Comparison of ENCODE assay signal across 29 cellular contexts in the genomic region with DNA sequence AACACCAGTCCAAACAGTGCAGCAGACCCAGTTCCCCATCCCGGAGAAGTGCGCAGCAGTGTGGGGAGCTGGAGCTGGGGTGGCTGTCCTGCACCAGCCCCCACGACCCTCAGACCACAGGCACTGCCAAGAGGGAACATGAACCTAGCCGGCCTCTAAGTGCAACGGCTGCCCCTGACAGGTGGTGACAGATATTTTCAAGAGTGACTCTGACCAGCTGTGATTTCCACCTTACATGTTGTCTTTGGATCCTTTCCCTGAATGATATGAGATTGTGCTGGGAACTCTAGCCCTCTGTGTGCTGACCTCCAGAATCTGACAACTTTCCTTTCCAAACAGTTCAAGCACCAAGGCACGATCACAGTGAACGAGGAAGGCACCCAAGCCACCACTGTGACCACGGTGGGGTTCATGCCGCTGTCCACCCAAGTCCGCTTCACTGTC. TPM values are rescaled to one million over a fixed set of nuclear protein-coding genes. Genes with fewer than 3 reads are reported as not detected.
A peak's percentile ranks its signal among the peaks of the same experiment; 100 is the strongest.
DNase-seq lines count a peak whose midpoint lies in the region; ATAC-seq and TF ChIP-seq lines count a peak whose summit lies in the region.
"Had no signal": no experiment of that assay in that cellular context is flagged by ENCODE, and none has a peak within 500 bp of the region (broad histone marks: within the 10 kb centered on the region; RNA-seq: fewer than 3 reads in every experiment).

No MANE protein-coding gene starts in this region.

- H3K9ac ChIP-seq in IMR-90 (ENCODE audit: low read depth, low read length): no peak overlapping the region
- peak overlapping the region in 2 of 3 donors; percentile 14 to 24 for H3K9ac ChIP-seq in skeletal muscle tissue (ENCODE audit: low read depth in 1 of 3, low read length in 3 of 3)

- H4K91ac ChIP-seq in IMR-90 (ENCODE audit: insufficient read depth, low read depth, low read length): no peak overlapping the region

- no peak overlapping the region for H3K4me2 ChIP-seq in IMR-90 (ENCODE audit: low read depth, low read length)

- no peaks in the 10 kb centered on the region for H3K4me1 Mint-ChIP-seq in mesothelial cell of epicardium
- H3K4me1 Mint-ChIP-seq: brain, T-helper 17 cell had no signal

- no peak for TF ChIP-seq RAD21 in IMR-90 (IDR thresholded peaks at IDR 0.05; ENCODE audit: low read length)

- in situ Hi-C loops in IMR-90 (cut with MboI; ENCODE audit: low sequenced_read_pairs): loop anchor here (10.0 kb wide), 1 partner anchor 62 kb away; no protein-coding TSS in a partner anchor

- CTCF ChIA-PET in IMR-90 (lab: Yijun Ruan, JAX): no interaction called here

- H3K79me1 ChIP-seq in IMR-90 (ENCODE audit: low read depth in 1 of 2, low read length in 2 of 2): peaks cover 4 to 25% of the 10 kb centered on the region in 2 experiments; a peak in 3 of 4 replicates

- BruUV-seq in IMR-90 (replicated peaks; lab: Mats Ljungman, UMichigan): no TSS peak

- POLR2A ChIA-PET in IMR-90 (lab: Charles Lee; ENCODE audit: unreplicated experiment): no interaction called here

- H2BK15ac ChIP-seq in IMR-90 (ENCODE audit: low read depth, low read length): no peak overlapping the region

- H2BK5ac ChIP-seq in IMR-90 (ENCODE audit: low read depth, low read length, poor library complexity, severe bottlenecking): no peak overlapping the region

- no peak overlapping the region for H3K27ac ChIP-seq in IMR-90 (ENCODE audit: insufficient read depth, low read length)
- H3K27ac ChIP-seq in body of pancreas: no peak overlapping the region
- H3K27ac ChIP-seq in right atrium auricular region: peak overlapping the region; percentile 38 to 58
- H3K27ac ChIP-seq in skeletal muscle tissue (ENCODE audit: low read depth, low read length): no peak overlapping the region
- H3K27ac ChIP-seq: gastrocnemius medialis, tibial artery had no signal

- H2AK9ac ChIP-seq in IMR-90 (replicated peaks; ENCODE audit: low read depth, low read length, poor library complexity): peak overlapping the region; percentile 40

- H3K27me3 ChIP-seq in IMR-90 (ENCODE audit: control insufficient read depth, insufficient read depth, low read length): no peaks in the 10 kb centered on the region
- H3K27me3 ChIP-seq in body of pancreas: no peaks in the 10 kb centered on the region
- no peaks in the 10 kb centered on the region for H3K27me3 ChIP-seq in right atrium auricular region
- no peaks in the 10 kb centered on the region for H3K27me3 ChIP-seq in skeletal muscle tissue (ENCODE audit: control insufficient read depth in 3 of 3, insufficient read depth in 3 of 3, low read length in 3 of 3)
- H3K27me3 ChIP-seq: dorsolateral prefrontal cortex, gastrocnemius medialis, tibial artery had no signal

- no peak overlapping the region for H3K4ac ChIP-seq in IMR-90 (ENCODE audit: low read depth, low read length)

- dilution Hi-C loops in IMR-90 (cut with HindIII; ENCODE audit: low sequenced_read_pairs, unreplicated experiment): no loop called here

- no peak overlapping the region for H3K14ac ChIP-seq in IMR-90 (replicated peaks; ENCODE audit: low read depth, low read length)

- 60% methylated on average over 1 of the region's 10 CpGs; no CpG with 5 or more reads in 1 of the 2 experiments for WGBS in IMR-90 (ENCODE audit: extremely low coverage in 2 of 2, insufficient read length in 1 of 2), 2 experiments
- WGBS in body of pancreas, 2 donors: 30 to 37% methylated on average over 6 to 10 of the region's 10 CpGs

- H3K27ac Mint-ChIP-seq in mesothelial cell of epicardium: no peak overlapping the region
- H3K27ac Mint-ChIP-seq: activated CD4-positive, alpha-beta memory T cell treated with anti-CD3 and anti-CD28 coated beads, Interleukin-2, amount 10 ng/mL, durations not matched to agents 7 days and 5 days; activated naive CD4-positive, alpha-beta T cell treated with anti-CD3 and anti-CD28 coated beads for 36 hours; activated T-helper 1 cell treated with anti-CD3 and anti-CD28 coated beads, Interleukin-12 subunit alpha, Interleukin-12 subunit beta, Interleukin-2, Interleukin-4 antibody, amounts not matched to agents 30 ng/mL and 10 ng/mL and 1 ng/mL, durations not matched to agents 14 hours and 24 hours and 36 hours; T-helper 17 cell had no signal

- H2AFZ ChIP-seq in IMR-90 (replicated peaks; ENCODE audit: low read length, poor library complexity): no peak overlapping the region

- no peak overlapping the region for H2AK5ac ChIP-seq in IMR-90 (ENCODE audit: low read depth, low read length)

- H3K9me1 ChIP-seq in IMR-90 (ENCODE audit: insufficient read depth, low read length): peaks cover 20% of the 10 kb centered on the region

- ATAC-seq in IMR-90 (ENCODE audit: low read depth): no peak
- peak; percentile 89 for ATAC-seq in body of pancreas
- ATAC-seq in GM18520 (IDR thresholded peaks at IDR 0.05; ENCODE audit: unreplicated experiment): no peak
- ATAC-seq: left colon, PC-3, SK-N-SH treated with all-trans-retinoic acid at 6 μM for 48 hours, T-helper 17 cell had no signal

- H3K18ac ChIP-seq in IMR-90 (ENCODE audit: low read depth, low read length): no peak overlapping the region

- H3K9me3 Mint-ChIP-seq in mesothelial cell of epicardium: no peaks in the 10 kb centered on the region
- H3K9me3 Mint-ChIP-seq: activated CD4-positive, alpha-beta memory T cell treated with anti-CD3 and anti-CD28 coated beads, Interleukin-2, amount 10 ng/mL, durations not matched to agents 7 days and 5 days; activated naive CD4-positive, alpha-beta T cell treated with anti-CD3 and anti-CD28 coated beads for 36 hours; activated T-helper 1 cell treated with anti-CD3 and anti-CD28 coated beads, Interleukin-12 subunit alpha, Interleukin-12 subunit beta, Interleukin-2, Interleukin-4 antibody, amounts not matched to agents 30 ng/mL and 10 ng/mL and 1 ng/mL, durations not matched to agents 14 hours and 24 hours and 36 hours; brain had no signal

- no peak overlapping the region for H2BK120ac ChIP-seq in IMR-90 (ENCODE audit: low read depth, low read length)

- H3K4me3 ChIP-seq in IMR-90 (ENCODE audit: insufficient read depth, low read depth, low read length) (no peak overlapping the region), body of pancreas (no peak overlapping the region), right atrium auricular region (no peak overlapping the region), skeletal muscle tissue (ENCODE audit: low read length in 3 of 3) (no peak overlapping the region)
- H3K4me3 ChIP-seq: dorsolateral prefrontal cortex, gastrocnemius medialis, HAP-1, tibial artery had no signal

- H3K4me1 ChIP-seq in IMR-90 (ENCODE audit: control insufficient read depth, insufficient read depth, low read length) (peaks cover 6% of the 10 kb centered on the region), body of pancreas (peaks cover 15% of the 10 kb centered on the region), right atrium auricular region (peaks cover 0 to 39% of the 10 kb centered on the region in 2 donors), skeletal muscle tissue (ENCODE audit: control insufficient read depth in 3 of 3, insufficient read depth in 3 of 3, low read length in 3 of 3) (peaks cover 2 to 10% (median 3%) of the 10 kb centered on the region in 3 donors)
- H3K4me1 ChIP-seq: gastrocnemius medialis, HAP-1, tibial artery had no signal

- H3K27me3 Mint-ChIP-seq in mesothelial cell of epicardium (ENCODE audit: low read depth): no peaks in the 10 kb centered on the region
- H3K27me3 Mint-ChIP-seq: activated CD4-positive, alpha-beta memory T cell treated with anti-CD3 and anti-CD28 coated beads, Interleukin-2, amount 10 ng/mL, durations not matched to agents 7 days and 5 days; progenitor cell of endocrine pancreas; T-helper 17 cell had no signal

- H3K23ac ChIP-seq in IMR-90 (ENCODE audit: low read depth, low read length): no peak overlapping the region

- no peak overlapping the region for H3K56ac ChIP-seq in IMR-90 (ENCODE audit: extremely low read depth, insufficient read depth, low read length)

- peaks cover 3% of the 10 kb centered on the region; the same call in 1 of the 2 replicates for H4K20me1 ChIP-seq in IMR-90 (ENCODE audit: insufficient read depth, low read length)

- peaks cover 27% of the 10 kb centered on the region for H3K36me3 ChIP-seq in IMR-90 (ENCODE audit: control insufficient read depth, insufficient read depth, low read length)
- no peaks in the 10 kb centered on the region for H3K36me3 ChIP-seq in body of pancreas (replicated peaks in 1 of 2; ENCODE audit: insufficient read depth in 1 of 2, low read depth in 2 of 2)
- H3K36me3 ChIP-seq in right atrium auricular region: peaks cover 5% of the 10 kb centered on the region
- H3K36me3 ChIP-seq in skeletal muscle tissue (ENCODE audit: control insufficient read depth in 3 of 3, insufficient read depth in 3 of 3, low read length in 3 of 3): peaks cover 8 to 31% (median 15%) of the 10 kb centered on the region in 3 donors

- no peak for TF ChIP-seq CTCF in IMR-90 (conservative IDR thresholded peaks at IDR 0.05; ENCODE audit: low read depth, low read length)
- TF ChIP-seq CTCF in body of pancreas (IDR thresholded peaks at IDR 0.05): no peak
- TF ChIP-seq CTCF in right atrium auricular region (IDR thresholded peaks at IDR 0.05): no peak
- no peak for TF ChIP-seq CTCF in mesothelial cell of epicardium (IDR thresholded peaks at IDR 0.05; ENCODE audit: unreplicated experiment)

- H3K36me3 Mint-ChIP-seq in mesothelial cell of epicardium: peaks cover 8% of the 10 kb centered on the region

- H4K8ac ChIP-seq in IMR-90 (ENCODE audit: low read depth in 2 of 2, low read length in 2 of 2): no peak overlapping the region

- no peak overlapping the region for H4K5ac ChIP-seq in IMR-90 (ENCODE audit: low read depth, low read length)

- no peak for DNase-seq in IMR-90
- peak; percentile 40 to 69 (median 56) for DNase-seq in body of pancreas
- DNase-seq in right atrium auricular region (ENCODE audit: low spot score): no peak
- no peak for DNase-seq in erythroblast (lab: John Stamatoyannopoulos, UW)
- DNase-seq in mesothelial cell of epicardium (ENCODE audit: low spot score in 2 of 2, unreplicated experiment in 2 of 2): no peak
- DNase-seq: activated CD4-positive, alpha-beta memory T cell treated with anti-CD3 and anti-CD28 coated beads, Interleukin-2, amount 10 ng/mL, durations not matched to agents 7 days and 5 days; activated CD4-positive, CD25-positive, alpha-beta regulatory T cell treated with anti-CD3 and anti-CD28 coated beads, Interleukin-2, amount 50 U/mL, for 72 hours; activated CD8-positive, alpha-beta memory T cell treated with anti-CD3 and anti-CD28 coated beads, Interleukin-2, amount 50 U/mL, for 4 hours; activated naive CD4-positive, alpha-beta T cell treated with anti-CD3 and anti-CD28 coated beads for 36 hours; DMS53; dorsolateral prefrontal cortex; gastrocnemius medialis; hippocampal formation; left colon; mesendoderm; NCI-H2171; NK-92 treated with Interleukin-12 subunit alpha and Interleukin-12 subunit beta, amount 100 ng/mL, for 24 hours; PC-3; stimulated activated CD4-positive, alpha-beta T cell treated with anti-CD3 and anti-CD28 coated beads, Interleukin-4, amount 100 ng/mL, for 24 hours; T-helper 17 cell; tibial artery had no signal

- intact Hi-C loops in IMR-90 (cut with micrococcal nuclease) (no loop called here), body of pancreas (cut with DNase I) (no loop called here)

- H3K9me3 ChIP-seq in IMR-90 (ENCODE audit: control insufficient read depth, insufficient read depth, low read length): no peaks in the 10 kb centered on the region
- no peaks in the 10 kb centered on the region for H3K9me3 ChIP-seq in body of pancreas
- H3K9me3 ChIP-seq in right atrium auricular region: no peaks in the 10 kb centered on the region
- no peaks in the 10 kb centered on the region for H3K9me3 ChIP-seq in skeletal muscle tissue (ENCODE audit: control insufficient read depth in 3 of 3, low read length in 3 of 3)
- H3K9me3 ChIP-seq: gastrocnemius medialis, HAP-1, tibial artery had no signal

- H2BK20ac ChIP-seq in IMR-90 (ENCODE audit: low read depth, low read length): no peak overlapping the region

- TF ChIP-seq POLR2A in IMR-90 (IDR thresholded peaks at IDR 0.05; ENCODE audit: low read depth, low read length) (no peak), body of pancreas (IDR thresholded peaks at IDR 0.05) (no peak), erythroblast (IDR thresholded peaks at IDR 0.05; ENCODE audit: low read length) (no peak)

- no peak overlapping the region for H3K4me3 Mint-ChIP-seq in mesothelial cell of epicardium
- H3K4me3 Mint-ChIP-seq: activated CD4-positive, alpha-beta memory T cell treated with anti-CD3 and anti-CD28 coated beads, Interleukin-2, amount 10 ng/mL, durations not matched to agents 7 days and 5 days; activated naive CD4-positive, alpha-beta T cell treated with anti-CD3 and anti-CD28 coated beads for 36 hours; activated T-helper 1 cell treated with anti-CD3 and anti-CD28 coated beads, Interleukin-12 subunit alpha, Interleukin-12 subunit beta, Interleukin-2, Interleukin-4 antibody, amounts not matched to agents 30 ng/mL and 10 ng/mL and 1 ng/mL, durations not matched to agents 14 hours and 24 hours and 36 hours; brain; T-helper 17 cell had no signal

RNA-seq across cellular contexts. Expression of gene SERPIND1, which starts 12.6 kb away (rescaled TPM):
- not detected in 2 replicates for total RNA-seq in IMR-90 (2012; rRNA removed)
- polyA plus RNA-seq in IMR-90 (2012; rRNA removed): 0.06 and 0.12 TPM in 2 replicates
- polyA plus RNA-seq in IMR-90 (2012; cell fraction: cytosol; rRNA removed): 0.07 and 0.10 TPM in 2 replicates
- polyA plus RNA-seq in IMR-90 (2012; cell fraction: nucleus; rRNA removed; ENCODE audit: low replicate concordance): 0.05 and 0.07 TPM in 2 replicates
- not detected for total RNA-seq in body of pancreas
- total RNA-seq in right atrium auricular region: 1 to 10 TPM; 1.5 to 4.1 TPM
- total RNA-seq in skeletal muscle tissue: not detected
- not detected in 3 replicates for total RNA-seq in mesothelial cell of epicardium
- total RNA-seq: activated CD4-positive, alpha-beta memory T cell treated with anti-CD3 and anti-CD28 coated beads, Interleukin-2, amount 10 ng/mL, durations not matched to agents 7 days and 5 days; activated naive CD4-positive, alpha-beta T cell treated with anti-CD3 and anti-CD28 coated beads for 36 hours; activated T-helper 1 cell treated with anti-CD3 and anti-CD28 coated beads, Interleukin-12 subunit alpha, Interleukin-12 subunit beta, Interleukin-2, Interleukin-4 antibody, amounts not matched to agents 30 ng/mL and 10 ng/mL and 1 ng/mL, durations not matched to agents 14 hours and 24 hours and 36 hours; left colon; T-helper 17 cell had no signal
- polyA plus RNA-seq: BJ had no signal

Comparison
In these comparisons a context has a peak if more than half of its experiments do, and no peak if none do; other contexts are left out.
1. DNase-seq: peak in body of pancreas (4 of 4); none in IMR-90 (single experiment), right atrium auricular region (single experiment), erythroblast (0 of 2) and mesothelial cell of epicardium (0 of 2).
2. H3K27ac ChIP-seq: peak in right atrium auricular region (2 of 2); none in IMR-90 (single experiment), body of pancreas (0 of 4) and skeletal muscle tissue (single experiment).